Comparison of ENCODE assay signal across 24 cellular contexts in genomic region chr2:178811045-178811444, GRCh38.
"Had no signal": no experiment of that assay in that cellular context is flagged by ENCODE, and none has a peak within 500 bp of the region (broad histone marks: within the 10 kb centered on the region; RNA-seq: fewer than 3 reads in every experiment).

No MANE protein-coding gene starts in this region.

- FAIRE-seq: colon, islet of Langerhans had no signal

- H3K27ac ChIP-seq: epithelial cell of prostate, gastroesophageal sphincter, left lung, lower lobe of right lung, ovary, right atrium auricular region, stomach, thyroid gland had no signal

- ATAC-seq: esophagus mucosa; gastroesophageal sphincter; heart left ventricle; left cardiac atrium; left lung; lower lobe of right lung; natural killer cell; sciatic nerve; stimulated activated effector memory CD8-positive, alpha-beta T cell treated with anti-CD3 and anti-CD28 coated beads, Interleukin-12 subunit alpha, Interleukin-12 subunit beta, amount 100 ng/mL, for 72 hours had no signal

- H3K36me3 ChIP-seq: gastroesophageal sphincter, left lung, lower lobe of right lung, ovary, right atrium auricular region, stomach, thyroid gland had no signal

- H3K9me3 ChIP-seq: gastroesophageal sphincter, heart left ventricle, left lung, lower lobe of right lung, ovary, right atrium auricular region, stomach, thyroid gland had no signal

- H3K27me3 ChIP-seq: gastroesophageal sphincter, heart left ventricle, left lung, ovary, right atrium auricular region, stomach, thyroid gland had no signal

- H3K4me1 ChIP-seq: left lung, lower lobe of right lung, thyroid gland had no signal

- H3K4me3 ChIP-seq: gastroesophageal sphincter, heart left ventricle, left lung, lower lobe of right lung, ovary, right atrium auricular region, stomach, thyroid gland had no signal

- DNase-seq: effector CD8-positive, alpha-beta T cell; endodermal cell; foreskin fibroblast; heart left ventricle; hippocampal formation; left cardiac atrium; left lung; lower lobe of right lung; natural killer cell; occipital lobe; ovary; stimulated activated CD4-positive, alpha-beta T cell treated with anti-CD3 and anti-CD28 coated beads, Interleukin-2, amount 100 ng/mL, for 24 hours; stimulated activated CD4-positive, alpha-beta T cell treated with anti-CD3 and anti-CD28 coated beads, Interleukin-4, amount 100 ng/mL, for 24 hours; stimulated activated naive CD4-positive, alpha-beta T cell treated with Interleukin-2 at 50 U/mL for 16 hours; stomach; thyroid gland had no signal
